In genomic region chr7:149690688-149691446, GRCh38 we compare ENCODE assay signal across 9 cellular contexts.
DNase-seq lines count a peak whose midpoint lies in the region; ATAC-seq and TF ChIP-seq lines count a peak whose summit lies in the region.
"Had no signal": no experiment of that assay in that cellular context is flagged by ENCODE, and none has a peak within 500 bp of the region (broad histone marks: within the 10 kb centered on the region; RNA-seq: fewer than 3 reads in every experiment).

No MANE protein-coding gene starts in this region.

- peaks cover 6% of the 10 kb centered on the region for H3K4me1 ChIP-seq in body of pancreas

- 42 to 47% methylated on average over 22 of the region's 22 CpGs for WGBS in body of pancreas, 2 donors

- intact Hi-C loops in body of pancreas (cut with DNase I) = no loop called here

- TF ChIP-seq POLR2A in body of pancreas (IDR thresholded peaks at IDR 0.05) = no peak

- peaks cover 0 to 9% (median 0%) of the 10 kb centered on the region in 3 donors for H3K9me3 ChIP-seq in body of pancreas

- ATAC-seq in body of pancreas (peak; percentile 30), GM18517 (IDR thresholded peaks at IDR 0.05; ENCODE audit: unreplicated experiment) (no peak)

- no peaks in the 10 kb centered on the region for H3K36me3 ChIP-seq in body of pancreas (replicated peaks in 1 of 2; ENCODE audit: insufficient read depth in 1 of 2, low read depth in 2 of 2)

- H3K4me3 ChIP-seq in body of pancreas = no peak overlapping the region

- H3K27me3 ChIP-seq in body of pancreas = peaks cover 0 to 7% of the 10 kb centered on the region in 2 donors

- peak; percentile 91 for DNase-seq in DMS53 treated with DMSO at 0.1 percent for 48 hours (lab: John Stamatoyannopoulos, UW; ENCODE audit: unreplicated experiment)
- peak; percentile 49 for DNase-seq in M059J (ENCODE audit: low read depth)
- DNase-seq in body of pancreas = peak in 3 of 4 donors; percentile 24 to 46 (median 37)
- DNase-seq in left kidney (ENCODE audit: low read depth, low spot score) = peak; percentile 69
- DNase-seq in GF-D8 (lab: John Stamatoyannopoulos, UW) = no peak
- no peak for DNase-seq in pons (ENCODE audit: low spot score)
- no peak for DNase-seq in T-helper 9 cell

- no peak for TF ChIP-seq CTCF in body of pancreas (IDR thresholded peaks at IDR 0.05)

- no peak overlapping the region for H3K27ac ChIP-seq in body of pancreas
- H3K27ac ChIP-seq: HL-60 had no signal

Comparison
In these comparisons a context has a peak if more than half of its experiments do, and no peak if none do; other contexts are left out.
1. DNase-seq: peak in DMS53 treated with DMSO at 0.1 percent for 48 hours (single experiment), M059J (single experiment), body of pancreas (3 of 4) and left kidney (single experiment); none in GF-D8 (single experiment), pons (single experiment) and T-helper 9 cell (single experiment).